In genomic region chr1:115251340-115251748, GRCh38 we compare ENCODE assay signal across 18 cellular contexts.
DNase-seq lines count a peak whose midpoint lies in the region; ATAC-seq and TF ChIP-seq lines count a peak whose summit lies in the region.
"Had no signal": no experiment of that assay in that cellular context is flagged by ENCODE, and none has a peak within 500 bp of the region (broad histone marks: within the 10 kb centered on the region; RNA-seq: fewer than 3 reads in every experiment).

No MANE protein-coding gene starts in this region.

- POLR2A ChIA-PET in A673 (lab: Charles Lee; ENCODE audit: low non-redundant PET): interaction anchor here (0.7 kb wide), 1 partner anchor 20 kb away, joined by 3 read pairs; no protein-coding TSS in a partner anchor

- H3K4me1 ChIP-seq in A673 (ENCODE audit: insufficient read depth, low read length, poor library complexity, severe bottlenecking): peaks cover 28% of the 10 kb centered on the region
- H3K4me1 ChIP-seq: vagina had no signal

- no peak for TF ChIP-seq CTCF in A673 (conservative IDR thresholded peaks at IDR 0.05; ENCODE audit: low read depth, low read length)

- no peaks in the 10 kb centered on the region for H3K36me3 ChIP-seq in A673 (ENCODE audit: insufficient read depth, low read length, poor library complexity, severe bottlenecking)
- H3K36me3 ChIP-seq: vagina had no signal

- no peak overlapping the region for H3K27ac Mint-ChIP-seq in activated T-cell treated with anti-CD3 and anti-CD28 coated beads, Interleukin-2, amount 50 U/mL, for 24 hours
- H3K27ac Mint-ChIP-seq: activated naive CD8-positive, alpha-beta T cell; GM23338; T-helper 17 cell had no signal

- H3K9me3 Mint-ChIP-seq in activated T-cell treated with anti-CD3 and anti-CD28 coated beads, Interleukin-2, amount 50 U/mL, for 24 hours: peaks cover 2% of the 10 kb centered on the region
- H3K9me3 Mint-ChIP-seq: GM23338 had no signal

- no peaks in the 10 kb centered on the region for H3K36me3 Mint-ChIP-seq in activated T-cell treated with anti-CD3 and anti-CD28 coated beads, Interleukin-2, amount 50 U/mL, for 24 hours (ENCODE audit: low read depth)
- H3K36me3 Mint-ChIP-seq: activated naive CD8-positive, alpha-beta T cell had no signal

- no peak overlapping the region for H3K4me3 ChIP-seq in A673 (ENCODE audit: low read depth, low read length, poor library complexity, severe bottlenecking)
- H3K4me3 ChIP-seq: GM23338, vagina had no signal

- H3K27me3 Mint-ChIP-seq in activated T-cell treated with anti-CD3 and anti-CD28 coated beads, Interleukin-2, amount 50 U/mL, for 24 hours: peaks cover 21% of the 10 kb centered on the region
- H3K27me3 Mint-ChIP-seq: T-helper 17 cell had no signal

- H3K27me3 ChIP-seq in A673 (replicated peaks; ENCODE audit: insufficient read depth, low read depth, low read length, poor library complexity): no peaks in the 10 kb centered on the region
- H3K27me3 ChIP-seq: vagina had no signal

- no peak for ATAC-seq in HG02970 (IDR thresholded peaks at IDR 0.05; ENCODE audit: low FRiP score, unreplicated experiment)
- ATAC-seq: GM23338, T-helper 17 cell had no signal

- H3K27ac ChIP-seq in A673 (ENCODE audit: low read depth, low read length, poor library complexity, severe bottlenecking): peak overlapping the region; percentile 82
- H3K27ac ChIP-seq: KMS-11, vagina had no signal

- TSS peak; percentile 48 for BruUV-seq in A673 (replicated peaks; lab: Mats Ljungman, UMichigan)

- CTCF ChIA-PET in A673 (lab: Charles Lee): interaction anchor here (0.6 to 1.0 kb wide), 3 partner anchors 24 to 248 kb away, joined by 3 to 6 read pairs (median 5); no protein-coding TSS in a partner anchor

- H3K4me3 Mint-ChIP-seq in activated T-cell treated with anti-CD3 and anti-CD28 coated beads, Interleukin-2, amount 50 U/mL, for 24 hours: no peak overlapping the region
- H3K4me3 Mint-ChIP-seq: activated naive CD8-positive, alpha-beta T cell; GM23338; T-helper 17 cell had no signal

- H3K9me3 ChIP-seq in A673 (ENCODE audit: low read depth, low read length, poor library complexity, severe bottlenecking): peaks cover 16% of the 10 kb centered on the region
- H3K9me3 ChIP-seq: vagina had no signal

- DNase-seq in A673 (ENCODE audit: low spot score) (peak; percentile 77), M059J (ENCODE audit: low read depth) (peak; percentile 31), dedifferentiated amniotic fluid mesenchymal stem cell (ENCODE audit: extremely low spot score) (peak; percentile 36), iris pigment epithelial cell (ENCODE audit: low read depth) (peak; percentile 52), germinal center (ENCODE audit: low spot score) (no peak), T-helper 1 cell (no peak)
- no peak for DNase-seq in activated T-cell treated with anti-CD3 and anti-CD28 coated beads, Interleukin-2, amount 50 U/mL, for 24 hours
- DNase-seq: activated CD4-positive, CD25-positive, alpha-beta regulatory T cell treated with anti-CD3 and anti-CD28 coated beads, Interleukin-2, amount 50 U/mL, for 72 hours; Calu3; mesendoderm; NCI-H1436; stimulated activated naive CD4-positive, alpha-beta T cell treated with Interleukin-2 at 50 U/mL for 16 hours; T-helper 17 cell had no signal

- intact Hi-C loops in A673 (cut with micrococcal nuclease; ENCODE audit: unreplicated experiment): loop anchor here (1.0 kb wide), 1 partner anchor 85 kb away; no protein-coding TSS in a partner anchor

- H3K4me1 Mint-ChIP-seq in activated T-cell treated with anti-CD3 and anti-CD28 coated beads, Interleukin-2, amount 50 U/mL, for 24 hours (ENCODE audit: low read depth): no peaks in the 10 kb centered on the region
- H3K4me1 Mint-ChIP-seq: GM23338, T-helper 17 cell had no signal

Comparison
In these comparisons a context has a peak if more than half of its experiments do, and no peak if none do; other contexts are left out.
1. DNase-seq: peak in A673 (single experiment), M059J (single experiment), dedifferentiated amniotic fluid mesenchymal stem cell (single experiment) and iris pigment epithelial cell (single experiment); none in activated T-cell treated with anti-CD3 and anti-CD28 coated beads, Interleukin-2, amount 50 U/mL, for 24 hours (single experiment), germinal center (single experiment) and T-helper 1 cell (0 of 5).